Comparison of ENCODE assay signal across 23 cellular contexts in the genomic region with DNA sequence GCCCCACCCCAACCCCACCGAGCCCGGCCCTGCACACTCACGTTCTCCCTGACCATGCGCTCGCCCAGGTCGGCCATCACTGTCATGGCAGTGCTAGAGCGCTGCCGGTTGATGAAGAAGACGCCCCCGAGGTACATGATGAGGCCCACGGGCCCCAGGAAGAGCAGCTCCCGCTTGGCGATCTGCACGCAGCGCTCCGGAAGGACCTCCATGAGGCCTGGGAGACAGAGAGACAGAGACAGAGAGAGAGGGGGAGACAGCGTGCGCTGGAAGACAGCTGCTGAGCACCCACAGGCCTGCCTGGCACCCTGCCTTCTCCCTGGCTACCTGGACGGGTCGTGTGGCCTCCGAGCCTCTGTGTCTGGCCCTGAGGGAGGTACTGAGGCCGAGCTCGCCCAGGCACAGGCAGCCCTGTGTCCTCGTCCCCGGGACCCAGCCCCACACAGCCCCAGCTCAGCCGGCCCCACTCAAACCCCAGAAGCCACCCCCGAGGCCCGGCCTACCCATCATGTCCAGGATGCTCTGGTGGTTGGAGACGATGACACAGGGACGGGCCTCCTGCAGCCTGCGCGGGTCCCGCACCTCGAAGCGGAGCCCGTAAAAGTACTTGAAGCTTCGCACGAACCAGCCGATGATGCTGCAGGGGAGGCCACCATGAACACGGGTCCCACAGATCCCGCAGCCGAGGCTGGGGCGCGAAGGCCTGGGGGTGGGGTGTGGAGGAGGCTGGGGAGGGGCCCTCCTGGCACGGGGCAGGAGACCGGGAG.
"Had no signal": no experiment of that assay in that cellular context is flagged by ENCODE, and none has a peak within 500 bp of the region (broad histone marks: within the 10 kb centered on the region; RNA-seq: fewer than 3 reads in every experiment).

No MANE protein-coding gene starts in this region.

- H3K27me3 ChIP-seq: SJCRH30 had no signal

- ATAC-seq: HepG2, Right ventricle myocardium inferior, SK-N-SH treated with all-trans-retinoic acid at 6 μM for 48 hours had no signal

- H3K9ac ChIP-seq: KMS-11 had no signal

- H3K9me3 ChIP-seq: SJCRH30 had no signal

- H3K4me1 ChIP-seq: SJCRH30 had no signal

- DNase-seq: IMR-90, Kasumi-1, MM.1S, MV-4-11, NCI-H1048, NCI-H1105 treated with DMSO at 0.1 percent for 48 hours, NCI-H1436, NCI-H187, NCI-H2029, NCI-H2081 treated with DMSO at 0.1 percent for 48 hours, NCI-H2171, NCI-H226, NCI-H446, NCI-H510A, NCI-H524 treated with DMSO at 0.1 percent for 48 hours, NCI-H69, NCI-H774, SHP77 treated with DMSO at 0.1 percent for 48 hours, SJCRH30 had no signal

- H3K4me2 ChIP-seq: KMS-11 had no signal

- H3K27ac ChIP-seq: KMS-11, SJCRH30 had no signal
